In genomic region chr6:28673800-28674671, GRCh38 we compare ENCODE assay signal across 8 cellular contexts.
DNase-seq lines count a peak whose midpoint lies in the region; ATAC-seq, FAIRE-seq and TF ChIP-seq lines count a peak whose summit lies in the region.

No MANE protein-coding gene starts in this region.

- no peak for TF ChIP-seq RAD21 in A549 (conservative IDR thresholded peaks at IDR 0.05 in 1 of 2, IDR thresholded peaks at IDR 0.05 in 1 of 2)

- no peaks in the 10 kb centered on the region for H3K9me3 Mint-ChIP-seq in activated T-cell treated with anti-CD3 and anti-CD28 coated beads, Interleukin-2, amount 50 U/mL, for 24 hours

- WGBS in A549 (ENCODE audit: missing lambda C conversion rate) = 8% methylated on average over 44 of the region's 44 CpGs
- 3% methylated on average over 44 of the region's 44 CpGs for WGBS in smooth muscle cell (ENCODE audit: low lambda C conversion rate)

- peak overlapping the region; percentile 96 for H3K4me2 ChIP-seq in A549
- H3K4me2 ChIP-seq in smooth muscle cell = peak overlapping the region; percentile 84

- H3K4me1 ChIP-seq in A549 (no peaks in the 10 kb centered on the region), smooth muscle cell (ENCODE audit: low read depth) (no peaks in the 10 kb centered on the region)

- no peaks in the 10 kb centered on the region for H3K27me3 ChIP-seq in smooth muscle cell (ENCODE audit: low read depth)

- H3K9ac ChIP-seq in smooth muscle cell (ENCODE audit: low read depth) = no peak overlapping the region

- peak overlapping the region; percentile 93 for H3K27ac Mint-ChIP-seq in activated T-cell treated with anti-CD3 and anti-CD28 coated beads, Interleukin-2, amount 50 U/mL, for 24 hours

- POLR2A ChIA-PET in A549 (lab: Yijun Ruan, JAX) = no interaction called here

- H3K36me3 ChIP-seq in smooth muscle cell (ENCODE audit: low read depth) = no peaks in the 10 kb centered on the region

- peak overlapping the region; percentile 62 for H3K4me3 ChIP-seq in A549
- peak overlapping the region; percentile 31 for H3K4me3 ChIP-seq in GM12875 (ENCODE audit: low read depth, low read length)
- H3K4me3 ChIP-seq in smooth muscle cell = peak overlapping the region; percentile 53

- peak overlapping the region; percentile 17 to 38; a peak in 3 of 6 replicates for H3K27ac ChIP-seq in A549
- no peak overlapping the region for H3K27ac ChIP-seq in smooth muscle cell (ENCODE audit: low read depth)

- DNase-seq in A549 (ENCODE audit: low read depth in 1 of 2, low spot score in 1 of 2) = peak; percentile 34 to 79
- peak; percentile 59 for DNase-seq in NCI-H460 (ENCODE audit: extremely low read depth, low read depth)
- DNase-seq in activated T-cell treated with anti-CD3 and anti-CD28 coated beads, Interleukin-2, amount 50 U/mL, for 24 hours = peak; percentile 80
- peak; percentile 78 for DNase-seq in glomerular visceral epithelial cell (ENCODE audit: extremely low spot score)
- DNase-seq in smooth muscle cell (lab: John Stamatoyannopoulos, UW; ENCODE audit: unreplicated experiment) = no peak
- no peak for DNase-seq in DMS153 (lab: John Stamatoyannopoulos, UW)
- no peak for DNase-seq in epidermal melanocyte (ENCODE audit: insufficient read length, low spot score)

- no peaks in the 10 kb centered on the region for H4K20me1 ChIP-seq in smooth muscle cell (ENCODE audit: low read depth)

- no peak for TF ChIP-seq CTCF in A549 (IDR thresholded peaks at IDR 0.05)
- TF ChIP-seq CTCF in GM12875 (IDR thresholded peaks at IDR 0.05; ENCODE audit: borderline replicate concordance, insufficient read depth, low read depth, low read length) = no peak
- TF ChIP-seq CTCF in smooth muscle cell (IDR thresholded peaks at IDR 0.05; ENCODE audit: borderline replicate concordance, insufficient read depth, poor library complexity, severe bottlenecking) = no peak

- peak; percentile 94 to 95 for ATAC-seq in A549

- TF ChIP-seq POLR2A in A549 (IDR thresholded peaks at IDR 0.05; ENCODE audit: low read length) = no peak

- no peaks in the 10 kb centered on the region for H3F3A ChIP-seq in smooth muscle cell (ENCODE audit: low read depth)

- H3K9me3 ChIP-seq in A549 = no peaks in the 10 kb centered on the region
- H3K9me3 ChIP-seq in smooth muscle cell (replicated peaks; ENCODE audit: low read depth) = no peaks in the 10 kb centered on the region

- no peak for FAIRE-seq in A549 (lab: Jason Lieb, UNC)

- no peaks in the 10 kb centered on the region for H3K79me2 ChIP-seq in smooth muscle cell (ENCODE audit: low read depth)

- H3K4me3 Mint-ChIP-seq in activated T-cell treated with anti-CD3 and anti-CD28 coated beads, Interleukin-2, amount 50 U/mL, for 24 hours = peak overlapping the region; percentile 82

- peaks cover 78% of the 10 kb centered on the region for H3K27me3 Mint-ChIP-seq in activated T-cell treated with anti-CD3 and anti-CD28 coated beads, Interleukin-2, amount 50 U/mL, for 24 hours

- peaks cover 12% of the 10 kb centered on the region for H3K4me1 Mint-ChIP-seq in activated T-cell treated with anti-CD3 and anti-CD28 coated beads, Interleukin-2, amount 50 U/mL, for 24 hours (ENCODE audit: low read depth)

- CTCF ChIA-PET in A549 (lab: Yijun Ruan, JAX) = interaction anchor here (0.7 to 3.6 kb wide), 5 partner anchors 10 to 165 kb away, joined by 3 to 16 read pairs (median 4); no protein-coding TSS in a partner anchor

- TF ChIP-seq EP300 in A549 (IDR thresholded peaks at IDR 0.05) = no peak

- peak overlapping the region; percentile 20 for H2AFZ ChIP-seq in smooth muscle cell (ENCODE audit: low read depth)

- no peaks in the 10 kb centered on the region for H3K36me3 Mint-ChIP-seq in activated T-cell treated with anti-CD3 and anti-CD28 coated beads, Interleukin-2, amount 50 U/mL, for 24 hours (ENCODE audit: low read depth)

TF ChIP-seq in A549, 52 proteins besides CTCF, POLR2A, EP300 and RAD21:
- TF ChIP-seq E2F6 (IDR thresholded peaks at IDR 0.05; ENCODE audit: borderline replicate concordance, low read depth) (peak; percentile 62; the same call in 1 of the 2 replicates), NR3C1 (IDR thresholded peaks at IDR 0.05) (no peak), SMC3 (IDR thresholded peaks at IDR 0.05) (no peak), JUNB (IDR thresholded peaks at IDR 0.05) (no peak), RFX5 (IDR thresholded peaks at IDR 0.05) (no peak), ELK1 (IDR thresholded peaks at IDR 0.05; ENCODE audit: low read depth, low read length) (no peak), HOXB13 (CRISPR knock-in tag; IDR thresholded peaks at IDR 0.05; ENCODE audit: low read depth) (no peak), TFCP2L1 (CRISPR knock-in tag; IDR thresholded peaks at IDR 0.05) (no peak), CEBPB (IDR thresholded peaks at IDR 0.05) (peak in 1 of 2 experiments; percentile 27; a peak in 1 of 4 replicates), SREBF2 (IDR thresholded peaks at IDR 0.05) (peak; percentile 66), KDM1A (IDR thresholded peaks at IDR 0.05; ENCODE audit: low read depth) (no peak), FOSB (CRISPR knock-in tag; IDR thresholded peaks at IDR 0.05) (no peak), BCL3 (IDR thresholded peaks at IDR 0.05) (no peak), JUN (IDR thresholded peaks at IDR 0.05) (no peak), HOXB5 (CRISPR knock-in tag; IDR thresholded peaks at IDR 0.05) (no peak), RCOR1 (IDR thresholded peaks at IDR 0.05; ENCODE audit: low read depth, low read length) (no peak), REST (IDR thresholded peaks at IDR 0.05) (peak; percentile 31; the same call in 1 of the 2 replicates), ZC3H11A (IDR thresholded peaks at IDR 0.05) (no peak), CHD2 (IDR thresholded peaks at IDR 0.05; ENCODE audit: low read length, partially characterized antibody) (no peak), HDAC2 (IDR thresholded peaks at IDR 0.05) (no peak), POLR2AphosphoS2 (conservative IDR thresholded peaks at IDR 0.05; ENCODE audit: low read length) (no peak), ZNF302 (CRISPR knock-in tag; IDR thresholded peaks at IDR 0.05) (no peak), MYC (IDR thresholded peaks at IDR 0.05; ENCODE audit: borderline replicate concordance, low read length) (peak; percentile 46; the same call in 1 of the 2 replicates), MAX (IDR thresholded peaks at IDR 0.05) (peak; percentile 87), HEYL (CRISPR knock-in tag; IDR thresholded peaks at IDR 0.05) (no peak)

Comparison
In these comparisons a context has a peak if more than half of its experiments do, and no peak if none do; other contexts are left out.
1. DNase-seq: peak in A549 (2 of 2), NCI-H460 (single experiment), activated T-cell treated with anti-CD3 and anti-CD28 coated beads, Interleukin-2, amount 50 U/mL, for 24 hours (single experiment) and glomerular visceral epithelial cell (single experiment); none in smooth muscle cell (single experiment), DMS153 (single experiment) and epidermal melanocyte (single experiment).
2. Peak in every context shown above with its lines, with median percentiles within 50 percentile points of each other: H3K4me3 ChIP-seq.